In genomic region chr9:107999890-108000289, GRCh38 we compare ENCODE assay signal across 21 cellular contexts.
A peak's percentile ranks its signal among the peaks of the same experiment; 100 is the strongest.
DNase-seq lines count a peak whose midpoint lies in the region; ATAC-seq, FAIRE-seq and TF ChIP-seq lines count a peak whose summit lies in the region.
"Had no signal": no experiment of that assay in that cellular context is flagged by ENCODE, and none has a peak within 500 bp of the region (broad histone marks: within the 10 kb centered on the region; RNA-seq: fewer than 3 reads in every experiment).

No MANE protein-coding gene starts in this region.

- no peak overlapping the region for H3K27ac ChIP-seq in astrocyte (ENCODE audit: low read depth, low read length)
- H3K27ac ChIP-seq: BLaER1, KMS-11, SJCRH30 had no signal

- no peaks in the 10 kb centered on the region for H3K36me3 ChIP-seq in astrocyte (ENCODE audit: insufficient read depth, low read length)
- H3K36me3 ChIP-seq: BLaER1, SJCRH30 had no signal

- H3K27ac Mint-ChIP-seq in astrocyte (ENCODE audit: unreplicated experiment), result no peak overlapping the region
- H3K27ac Mint-ChIP-seq in nephron progenitor cell, result no peak overlapping the region
- H3K27ac Mint-ChIP-seq: CD8-positive, alpha-beta T cell had no signal

- TF ChIP-seq CTCF in astrocyte (IDR thresholded peaks at IDR 0.05; ENCODE audit: insufficient read depth, low read depth, low read length) (no peak), fibroblast of the aortic adventitia (IDR thresholded peaks at IDR 0.05; ENCODE audit: insufficient read depth, low read length) (no peak), nephron progenitor cell (IDR thresholded peaks at IDR 0.05) (no peak)

- H3K79me2 ChIP-seq in astrocyte (ENCODE audit: insufficient read depth, low read length), result no peaks in the 10 kb centered on the region

- H3K27me3 Mint-ChIP-seq in astrocyte (ENCODE audit: low read depth, unreplicated experiment) (peaks cover 8% of the 10 kb centered on the region), nephron progenitor cell (ENCODE audit: low read depth, poor library complexity) (peaks cover 16% of the 10 kb centered on the region)

- DNase-seq in GM03348 (ENCODE audit: low spot score) (peak; percentile 27), astrocyte (ENCODE audit: low read depth) (peak; percentile 4), fibroblast of the aortic adventitia (ENCODE audit: low read depth) (peak; percentile 39), renal cortical epithelial cell (ENCODE audit: low read depth) (peak; percentile 29), GF-D8 (lab: John Stamatoyannopoulos, UW) (no peak), left cardiac atrium (no peak), NCI-H748 treated with DMSO at 0.1 percent for 48 hours (lab: John Stamatoyannopoulos, UW) (no peak), nephron progenitor cell (no peak)
- DNase-seq: CD8-positive, alpha-beta T cell; DMS79 treated with DMSO at 0.1 percent for 48 hours; NCI-H1092 treated with DMSO at 0.1 percent for 48 hours; NCI-H524 treated with DMSO at 0.1 percent for 48 hours; RPMI8226; SJCRH30 had no signal

- no peak overlapping the region for H2AFZ ChIP-seq in astrocyte (ENCODE audit: low read depth, low read length)

- intact Hi-C loops in left cardiac atrium (cut with DNase I), result no loop called here

- H3K4me3 Mint-ChIP-seq in astrocyte (ENCODE audit: unreplicated experiment) (no peak overlapping the region), nephron progenitor cell (no peak overlapping the region)
- H3K4me3 Mint-ChIP-seq: CD8-positive, alpha-beta T cell had no signal

- no peaks in the 10 kb centered on the region for H3K36me3 Mint-ChIP-seq in astrocyte (ENCODE audit: low read depth, unreplicated experiment)
- H3K36me3 Mint-ChIP-seq in nephron progenitor cell (ENCODE audit: low read depth), result no peaks in the 10 kb centered on the region
- H3K36me3 Mint-ChIP-seq: CD8-positive, alpha-beta T cell had no signal

- H3K4me3 ChIP-seq in astrocyte (ENCODE audit: insufficient read depth, low read depth, low read length) (no peak overlapping the region), fibroblast of the aortic adventitia (ENCODE audit: low read depth, low read length) (no peak overlapping the region)
- H3K4me3 ChIP-seq: BLaER1, SJCRH30 had no signal

- peaks cover 2% of the 10 kb centered on the region for H3K4me1 Mint-ChIP-seq in astrocyte (ENCODE audit: low read depth, unreplicated experiment)
- peaks cover 10% of the 10 kb centered on the region for H3K4me1 Mint-ChIP-seq in nephron progenitor cell

- no peaks in the 10 kb centered on the region for H3K4me1 ChIP-seq in astrocyte (ENCODE audit: insufficient read depth, low read length)
- H3K4me1 ChIP-seq: BLaER1, SJCRH30 had no signal

- ATAC-seq in left cardiac atrium, result no peak
- ATAC-seq: CD8-positive, alpha-beta T cell; HepG2 had no signal

- no peak overlapping the region for H3K4me2 ChIP-seq in astrocyte (ENCODE audit: low read length)
- H3K4me2 ChIP-seq: BLaER1, KMS-11 had no signal

- no peaks in the 10 kb centered on the region for H4K20me1 ChIP-seq in astrocyte (ENCODE audit: insufficient read depth, low read length)
- H4K20me1 ChIP-seq: BLaER1 had no signal

- peaks cover 8% of the 10 kb centered on the region for H3K27me3 ChIP-seq in astrocyte (ENCODE audit: insufficient read depth, low read length)
- H3K27me3 ChIP-seq: BLaER1 had no signal

- no peak for FAIRE-seq in astrocyte (lab: Jason Lieb, UNC)
- FAIRE-seq: D721Med, G401.6, GM12891, GM18507, HepG2 had no signal

- H3K9me3 ChIP-seq in astrocyte (ENCODE audit: insufficient read depth, low read depth, low read length), result no peaks in the 10 kb centered on the region
- H3K9me3 ChIP-seq: BLaER1, SJCRH30 had no signal

- H3K9ac ChIP-seq in astrocyte (ENCODE audit: low read length), result no peak overlapping the region
- H3K9ac ChIP-seq: BLaER1, KMS-11 had no signal

- H3K9me3 Mint-ChIP-seq in astrocyte (ENCODE audit: unreplicated experiment) (no peaks in the 10 kb centered on the region), nephron progenitor cell (no peaks in the 10 kb centered on the region)
- H3K9me3 Mint-ChIP-seq: CD8-positive, alpha-beta T cell had no signal

Comparison
In these comparisons a context has a peak if more than half of its experiments do, and no peak if none do; other contexts are left out.
1. DNase-seq: peak in GM03348 (single experiment), astrocyte (single experiment), fibroblast of the aortic adventitia (single experiment) and renal cortical epithelial cell (single experiment); none in GF-D8 (single experiment), left cardiac atrium (single experiment), NCI-H748 treated with DMSO at 0.1 percent for 48 hours (single experiment) and nephron progenitor cell (single experiment).